ENCODE assay signal across 17 cellular contexts in the genomic region with DNA sequence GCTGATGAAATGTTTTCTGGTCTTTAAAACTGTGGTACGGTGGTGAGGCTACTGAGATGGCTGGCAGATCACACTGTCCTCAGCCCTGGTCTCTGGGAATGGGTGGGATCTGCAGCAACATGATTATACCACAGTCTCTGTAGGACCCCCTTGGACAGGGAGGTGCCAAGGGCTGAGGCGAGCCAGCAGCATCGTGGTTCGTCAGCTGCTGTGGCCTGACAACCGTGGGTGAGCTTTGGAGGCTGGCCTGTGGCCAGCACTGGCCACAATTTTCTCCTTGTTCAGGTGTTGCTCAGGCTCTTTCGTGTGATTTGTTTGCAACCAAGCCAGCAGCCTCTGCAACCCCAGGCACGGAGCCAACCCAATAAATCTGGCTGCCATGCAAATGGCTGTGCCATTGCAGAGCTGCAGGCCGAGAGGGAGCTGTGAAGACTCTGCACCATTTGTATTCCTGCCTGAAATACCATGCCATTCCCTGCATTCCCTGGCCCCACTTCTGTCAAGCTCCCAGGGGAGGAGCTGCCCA.
DNase-seq lines count a peak whose midpoint lies in the region; ATAC-seq lines count a peak whose summit lies in the region.
"Had no signal": no experiment of that assay in that cellular context is flagged by ENCODE, and none has a peak within 500 bp of the region (broad histone marks: within the 10 kb centered on the region; RNA-seq: fewer than 3 reads in every experiment).

No MANE protein-coding gene starts in this region.

- peak; percentile 25 for DNase-seq in NCI-H510A treated with DMSO at 0.1 percent for 48 hours (lab: John Stamatoyannopoulos, UW)
- DNase-seq in NCI-H510A (lab: John Stamatoyannopoulos, UW) = no peak
- DNase-seq in NCI-H2029 treated with DMSO at 0.1 percent for 48 hours (lab: John Stamatoyannopoulos, UW) = peak; percentile 69
- peak; percentile 98 for DNase-seq in RPMI8226
- DNase-seq in ureter (ENCODE audit: low spot score) = peak; percentile 46
- no peak for DNase-seq in inferior parietal cortex (ENCODE audit: extremely low spot score)
- DNase-seq in NCI-H748 (lab: John Stamatoyannopoulos, UW; ENCODE audit: unreplicated experiment) = no peak
- DNase-seq: ACHN; activated B cell treated with CpG ODN at 0.5 μM for 24 hours; activated CD4-positive, alpha-beta memory T cell treated with anti-CD3 and anti-CD28 coated beads for 36 hours; activated T-cell treated with anti-CD3 and anti-CD28 coated beads for 4 hours; glutamatergic neuron; H9; naive thymus-derived CD8-positive, alpha-beta T cell; NCI-H1436 treated with DMSO at 0.1 percent for 48 hours; SK-N-SH had no signal

- ATAC-seq in GM19455 (IDR thresholded peaks at IDR 0.05; ENCODE audit: unreplicated experiment) = no peak
- ATAC-seq: naive thymus-derived CD8-positive, alpha-beta T cell had no signal

Comparison
In these comparisons a context has a peak if more than half of its experiments do, and no peak if none do; other contexts are left out.
1. DNase-seq: peak in NCI-H510A treated with DMSO at 0.1 percent for 48 hours (single experiment), NCI-H2029 treated with DMSO at 0.1 percent for 48 hours (single experiment), RPMI8226 (single experiment) and ureter (single experiment); none in NCI-H510A (single experiment), inferior parietal cortex (single experiment) and NCI-H748 (single experiment).